Comparison of ENCODE assay signal across 1 cellular context in genomic region chr6:33118525-33119123, GRCh38.
TF ChIP-seq lines count a peak whose summit lies in the region.

No MANE protein-coding gene starts in this region.

TF ChIP-seq in HCT116, 20 proteins besides CTCF, POLR2A, EP300 and RAD21 (continued from another document):
- TF ChIP-seq REST (IDR thresholded peaks at IDR 0.05; ENCODE audit: low read depth) = no peak
TF ChIP-seq in HCT116: peak in this region for 0.
